8 cellular contexts compared by ENCODE assay signal in the genomic region with DNA sequence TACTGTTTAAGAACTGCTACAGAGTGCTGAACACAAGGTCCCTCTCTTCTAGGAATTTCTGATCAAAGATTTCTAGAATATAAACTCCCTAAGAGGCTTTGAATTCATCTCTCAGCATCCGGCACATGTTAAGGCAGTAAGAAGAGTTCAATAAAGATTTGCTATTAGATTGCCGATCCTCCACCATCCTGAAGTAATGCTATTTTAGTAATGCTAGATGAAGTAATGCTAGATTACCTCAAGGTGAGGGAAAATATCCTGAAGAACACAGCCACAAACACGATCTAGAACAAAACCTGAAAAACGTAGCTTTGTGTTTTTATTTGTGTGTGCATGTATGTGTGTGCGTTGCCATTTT. TPM values are rescaled to one million over a fixed set of nuclear protein-coding genes. Genes with fewer than 3 reads are reported as not detected.
DNase-seq lines count a peak whose midpoint lies in the region; ATAC-seq, FAIRE-seq and TF ChIP-seq lines count a peak whose summit lies in the region.

No MANE protein-coding gene starts in this region.

- no peaks in the 10 kb centered on the region for H3K9me3 Mint-ChIP-seq in activated naive CD4-positive, alpha-beta T cell treated with anti-CD3 and anti-CD28 coated beads, Interleukin-2, amount 50 U/mL, for 24 hours

- peak overlapping the region; percentile 86 for H2AFZ ChIP-seq in GM12878 (ENCODE audit: control insufficient read depth, low read depth, low read length)

- peaks cover 15% of the 10 kb centered on the region for H3K36me3 Mint-ChIP-seq in activated naive CD4-positive, alpha-beta T cell treated with anti-CD3 and anti-CD28 coated beads, Interleukin-2, amount 50 U/mL, for 24 hours

- peak overlapping the region; percentile 99 for H3K27ac Mint-ChIP-seq in activated naive CD4-positive, alpha-beta T cell treated with anti-CD3 and anti-CD28 coated beads, Interleukin-2, amount 50 U/mL, for 24 hours

- CTCF ChIA-PET in GM12878 (lab: Yijun Ruan, JAX) = interaction anchor here (0.5 to 3.1 kb wide), 5 partner anchors 10 to 242 kb away, joined by 3 to 11 read pairs (median 5); no protein-coding TSS in a partner anchor

- POLR2A ChIA-PET in GM12878 (lab: Charles Lee) = interaction anchor here (0.8 to 3.5 kb wide), 5 partner anchors 10 to 275 kb away, joined by 3 to 17 read pairs (median 3); a partner anchor contains a TSS

- DNase-seq in activated naive CD4-positive, alpha-beta T cell treated with anti-CD3 and anti-CD28 coated beads, Interleukin-2, amount 50 U/mL, for 16 hours = no peak
- DNase-seq in GM12878 (ENCODE audit: low read depth, low spot score) (no peak), lower lobe of right lung (no peak), NCI-H1092 (lab: John Stamatoyannopoulos, UW) (no peak), dermis blood vessel endothelial cell (no peak)

- TF ChIP-seq POLR2A in GM12878 (IDR thresholded peaks at IDR 0.05; ENCODE audit: low read depth, low read length) = no peak

- intact Hi-C loops in GM12878 (cut with micrococcal nuclease; ENCODE audit: unreplicated experiment) = loop anchor here (1.0 kb wide), 1 partner anchor 14 kb away; a partner anchor contains a TSS
- intact Hi-C loops in lower lobe of right lung (cut with DNase I) = no loop called here

- H3K9ac ChIP-seq in GM12878 (ENCODE audit: control insufficient read depth, insufficient read depth, low read length) = peak overlapping the region; percentile 86

- BruUV-seq in GM12878 (replicated peaks; lab: Mats Ljungman, UMichigan) = no TSS peak

- H3K79me2 ChIP-seq in GM12878 (ENCODE audit: control insufficient read depth, insufficient read depth, low read length) = peaks cover 53% of the 10 kb centered on the region

- H3K27me3 ChIP-seq in GM12878 (replicated peaks in 1 of 2; ENCODE audit: control insufficient read depth in 2 of 2, insufficient read depth in 2 of 2, low read length in 1 of 2) (no peaks in the 10 kb centered on the region), lower lobe of right lung (ENCODE audit: low read depth) (no peaks in the 10 kb centered on the region)

- in situ Hi-C loops in GM12878 (cut with MboI) = loop anchor here (25.0 kb wide), 1 partner anchor 1001 kb away; no protein-coding TSS in a partner anchor

- SMC1A ChIA-PET in GM12878 (lab: Charles Lee; ENCODE audit: uncharacterized antibody, unreplicated experiment) = interaction anchor here (1.4 to 3.5 kb wide), 5 partner anchors 9 to 83 kb away, joined by 6 to 23 read pairs (median 8); a partner anchor contains a TSS

- peaks cover 81% of the 10 kb centered on the region for H3K4me1 Mint-ChIP-seq in activated naive CD4-positive, alpha-beta T cell treated with anti-CD3 and anti-CD28 coated beads, Interleukin-2, amount 50 U/mL, for 24 hours

- H3K27ac ChIP-seq in GM12878 (ENCODE audit: control insufficient read depth, insufficient read depth) (peak overlapping the region; percentile 91), lower lobe of right lung (peak overlapping the region; percentile 95), urinary bladder (ENCODE audit: low read depth) (peak overlapping the region; percentile 97)

- ATAC-seq in GM12878 = no peak
- ATAC-seq in lower lobe of right lung = no peak
- no peak for ATAC-seq in GM18511 (IDR thresholded peaks at IDR 0.05; ENCODE audit: unreplicated experiment)

- no peak for TF ChIP-seq RAD21 in GM12878 (IDR thresholded peaks at IDR 0.05; ENCODE audit: insufficient read depth, low read depth, low read length)

- H3K4me2 ChIP-seq in GM12878 (ENCODE audit: control insufficient read depth, insufficient read depth) = peak overlapping the region; percentile 67

- peaks cover 2% of the 10 kb centered on the region; the same call in 1 of the 2 replicates for H4K20me1 ChIP-seq in GM12878 (ENCODE audit: control insufficient read depth, insufficient read depth)

- H3K27me3 Mint-ChIP-seq in activated naive CD4-positive, alpha-beta T cell treated with anti-CD3 and anti-CD28 coated beads, Interleukin-2, amount 50 U/mL, for 24 hours = no peaks in the 10 kb centered on the region

- H3K4me3 ChIP-seq in GM12878 (peak overlapping the region; percentile 84), lower lobe of right lung (peak overlapping the region; percentile 81), urinary bladder (ENCODE audit: low read depth, low read length) (peak overlapping the region; percentile 99)

- peaks cover 0 to 26% of the 10 kb centered on the region in 2 experiments; a peak in 3 of 4 replicates for H3K36me3 ChIP-seq in GM12878 (ENCODE audit: control insufficient read depth in 2 of 2, insufficient read depth in 2 of 2, low read length in 1 of 2)
- peaks cover 34% of the 10 kb centered on the region for H3K36me3 ChIP-seq in lower lobe of right lung
- peaks cover 8% of the 10 kb centered on the region for H3K36me3 ChIP-seq in urinary bladder (ENCODE audit: insufficient read depth)

- FAIRE-seq in GM12878 (lab: Jason Lieb, UNC) = no peak

- no peak for TF ChIP-seq EP300 in GM12878 (IDR thresholded peaks at IDR 0.05; ENCODE audit: borderline replicate concordance in 1 of 2, control insufficient read depth in 1 of 2, low read depth in 2 of 2, low read length in 2 of 2)

- H3K4me1 ChIP-seq in GM12878 (ENCODE audit: control insufficient read depth, insufficient read depth, low read length) = peaks cover 17% of the 10 kb centered on the region
- H3K4me1 ChIP-seq in lower lobe of right lung = peaks cover 64% of the 10 kb centered on the region
- H3K4me1 ChIP-seq in urinary bladder (ENCODE audit: insufficient read depth) = peaks cover 4% of the 10 kb centered on the region

- RAD21 ChIA-PET in GM12878 (lab: Charles Lee; ENCODE audit: unreplicated experiment) = interaction anchor here (1.2 to 2.0 kb wide), 4 partner anchors 10 to 18 kb away, joined by 3 to 8 read pairs (median 4); a partner anchor contains a TSS

- H3K4me3 Mint-ChIP-seq in activated naive CD4-positive, alpha-beta T cell treated with anti-CD3 and anti-CD28 coated beads, Interleukin-2, amount 50 U/mL, for 24 hours = peak overlapping the region; percentile 95

- WGBS in GM12878 (ENCODE audit: insufficient coverage, insufficient replicate concordance, low lambda C conversion rate, missing lambda C conversion rate) = 0% methylated on average over 5 of the region's 5 CpGs
- 11% methylated on average over 5 of the region's 5 CpGs for WGBS in urinary bladder

- H3K9me3 ChIP-seq in GM12878 (replicated peaks; ENCODE audit: control insufficient read depth, insufficient read depth, low read length) = no peaks in the 10 kb centered on the region
- H3K9me3 ChIP-seq in lower lobe of right lung = no peaks in the 10 kb centered on the region

- TF ChIP-seq CTCF in GM12878 (IDR thresholded peaks at IDR 0.05 in 2 of 3, conservative IDR thresholded peaks at IDR 0.05 in 1 of 3; ENCODE audit: control insufficient read depth in 2 of 3, extremely low read depth in 1 of 3, insufficient read depth in 1 of 3, low read depth in 3 of 3, low read length in 3 of 3) (no peak), lower lobe of right lung (IDR thresholded peaks at IDR 0.05) (no peak)

RNA-seq across cellular contexts. Expression of a gene that starts 0.9 kb away (rescaled TPM):
- total RNA-seq in GM12878 (2013; cell fraction: nucleolus; rRNA removed) = 26.4 and 26.9 TPM in 2 replicates
- 235 and 266 TPM in 2 replicates for total RNA-seq in GM12878 (2014; rRNA removed)
- total RNA-seq in GM12878 (2014; rRNA removed; fragmentation: Illumina TruSeq; extraction: Trizol) = 313 and 316 TPM in 2 replicates
- total RNA-seq in GM12878 (2021) = 179 and 195 TPM in 2 replicates
- 190 TPM for polyA plus RNA-seq in GM12878 (2011; ENCODE audit: low read depth)
- 427 and 538 TPM in 2 replicates for polyA plus RNA-seq in GM12878 (2011; rRNA removed)
- polyA plus RNA-seq in GM12878 (2011; cell fraction: cytosol; rRNA removed) = 256 and 267 TPM in 2 replicates
- polyA plus RNA-seq in GM12878 (2011; cell fraction: nucleus; rRNA removed) = 119 and 141 TPM in 2 replicates
- 213 and 244 TPM in 2 replicates for polyA plus RNA-seq in GM12878 (2012)
- polyA plus RNA-seq in GM12878 (2014; fragmentation: Illumina TruSeq; extraction: Trizol) = 373 and 412 TPM in 2 replicates
- 100 to 1,000 TPM; 662 to 739 TPM for polyA plus RNA-seq in GM12878 (2014; fragmentation: Nextera tagmentation; extraction: Ambion mirVana)
- polyA plus RNA-seq in GM12878 (2014; rRNA removed) = 210 and 222 TPM in 2 replicates
- polyA plus RNA-seq in GM12878 (2016; fragmentation: Nextera tagmentation; extraction: Ambion mirVana) = 100 to 1,000 TPM; 466 to 475 TPM
- polyA minus RNA-seq in GM12878 (2011; rRNA and poly(A)+ RNA removed) = 153 and 181 TPM in 2 replicates
- polyA minus RNA-seq in GM12878 (2011; cell fraction: cytosol; rRNA and poly(A)+ RNA removed) = 62.0 and 66.1 TPM in 2 replicates
- polyA minus RNA-seq in GM12878 (2011; cell fraction: nucleus; rRNA and poly(A)+ RNA removed) = 27.6 and 36.9 TPM in 2 replicates
- total RNA-seq in lower lobe of right lung = 318 TPM
- 264 TPM for total RNA-seq in urinary bladder
- polyA plus RNA-seq in urinary bladder = 320 TPM
- total RNA-seq in dermis blood vessel endothelial cell = 607 and 828 TPM in 2 replicates

RNA-seq across cellular contexts. Expression of a gene that starts 13.4 kb away (rescaled TPM):
- 165 and 169 TPM in 2 replicates for total RNA-seq in GM12878 (2013; cell fraction: nucleolus; rRNA removed)
- total RNA-seq in GM12878 (2014; rRNA removed) (861 and 946 TPM in 2 replicates), GM12878 (2014; rRNA removed; fragmentation: Illumina TruSeq; extraction: Trizol) (987 and 1,035 TPM in 2 replicates), GM12878 (2021) (488 and 498 TPM in 2 replicates), lower lobe of right lung (481 TPM), urinary bladder (360 TPM), dermis blood vessel endothelial cell (781 and 1,396 TPM in 2 replicates)
- polyA plus RNA-seq in GM12878 (2011; ENCODE audit: low read depth) = 341 TPM
- polyA plus RNA-seq in GM12878 (2011; rRNA removed) (567 and 783 TPM in 2 replicates), GM12878 (2014; fragmentation: Illumina TruSeq; extraction: Trizol) (851 and 1,149 TPM in 2 replicates), GM12878 (2014; fragmentation: Nextera tagmentation; extraction: Ambion mirVana) (1,000 to 10,000 TPM; 1,462 to 1,663 TPM), GM12878 (2014; rRNA removed) (687 and 704 TPM in 2 replicates), GM12878 (2016; fragmentation: Nextera tagmentation; extraction: Ambion mirVana) (1,000 to 10,000 TPM; 1,100 to 1,139 TPM), urinary bladder (305 TPM)
- 236 and 267 TPM in 2 replicates for polyA plus RNA-seq in GM12878 (2011; cell fraction: cytosol; rRNA removed)
- polyA plus RNA-seq in GM12878 (2011; cell fraction: nucleus; rRNA removed) = 194 and 245 TPM in 2 replicates
- polyA plus RNA-seq in GM12878 (2012) = 406 and 429 TPM in 2 replicates
- polyA minus RNA-seq in GM12878 (2011; rRNA and poly(A)+ RNA removed) = 263 and 337 TPM in 2 replicates
- 92.0 and 93.1 TPM in 2 replicates for polyA minus RNA-seq in GM12878 (2011; cell fraction: cytosol; rRNA and poly(A)+ RNA removed)
- polyA minus RNA-seq in GM12878 (2011; cell fraction: nucleus; rRNA and poly(A)+ RNA removed) = 127 and 180 TPM in 2 replicates

RNA-seq across cellular contexts. Expression of a gene that starts 41.2 kb away (rescaled TPM):
- total RNA-seq in GM12878 (2013; cell fraction: nucleolus; rRNA removed) = 24.7 and 31.7 TPM in 2 replicates
- total RNA-seq in GM12878 (2014; rRNA removed) (0.49 and 0.62 TPM in 2 replicates), GM12878 (2014; rRNA removed; fragmentation: Illumina TruSeq; extraction: Trizol) (0.55 and 0.76 TPM in 2 replicates), GM12878 (2021) (1.0 and 1.1 TPM in 2 replicates), lower lobe of right lung (5.0 TPM), urinary bladder (41.9 TPM), dermis blood vessel endothelial cell (2.2 and 2.7 TPM in 2 replicates)
- 0.80 TPM for polyA plus RNA-seq in GM12878 (2011; ENCODE audit: low read depth)
- polyA plus RNA-seq in GM12878 (2011; rRNA removed) (0.27 and 0.53 TPM in 2 replicates), GM12878 (2014; fragmentation: Illumina TruSeq; extraction: Trizol) (0.43 and 0.54 TPM in 2 replicates), GM12878 (2014; fragmentation: Nextera tagmentation; extraction: Ambion mirVana) (under 1 TPM; 0.06 to 0.11 TPM), GM12878 (2014; rRNA removed) (0.60 and 1.4 TPM in 2 replicates), GM12878 (2016; fragmentation: Nextera tagmentation; extraction: Ambion mirVana) (under 1 TPM; 0.51 to 0.62 TPM), urinary bladder (14.9 TPM)
- 0.40 and 0.43 TPM in 2 replicates for polyA plus RNA-seq in GM12878 (2011; cell fraction: cytosol; rRNA removed)
- 0.56 and 2.3 TPM in 2 replicates for polyA plus RNA-seq in GM12878 (2011; cell fraction: nucleus; rRNA removed)
- polyA plus RNA-seq in GM12878 (2012) = 1.5 TPM in 2 replicates
- polyA minus RNA-seq in GM12878 (2011; rRNA and poly(A)+ RNA removed) = 0.37 and 0.88 TPM in 2 replicates
- polyA minus RNA-seq in GM12878 (2011; cell fraction: cytosol; rRNA and poly(A)+ RNA removed) = 0.21 TPM in 1 of 2 replicates, not detected in the other
- polyA minus RNA-seq in GM12878 (2011; cell fraction: nucleus; rRNA and poly(A)+ RNA removed) = 0.57 and 0.85 TPM in 2 replicates
